In genomic region chr1:169130683-169131082, GRCh38 we compare ENCODE assay signal across 19 cellular contexts.
"Had no signal": no experiment of that assay in that cellular context is flagged by ENCODE, and none has a peak within 500 bp of the region (broad histone marks: within the 10 kb centered on the region; RNA-seq: fewer than 3 reads in every experiment).

No MANE protein-coding gene starts in this region.

- H3K9me3 ChIP-seq: heart right ventricle, right atrium auricular region, suprapubic skin, tibial artery, upper lobe of right lung, vagina had no signal

- H3K27me3 Mint-ChIP-seq: naive thymus-derived CD4-positive, alpha-beta T cell had no signal

- H3K4me1 ChIP-seq: suprapubic skin, upper lobe of right lung, vagina had no signal

- H3K4me3 Mint-ChIP-seq: naive thymus-derived CD4-positive, alpha-beta T cell; nephron progenitor cell; stimulated activated effector memory CD8-positive, alpha-beta T cell treated with anti-CD3 and anti-CD28 coated beads, Interleukin-12 subunit alpha, Interleukin-12 subunit beta, amount 100 ng/mL, for 72 hours had no signal

- H3K27ac Mint-ChIP-seq: stimulated activated effector memory CD8-positive, alpha-beta T cell treated with anti-CD3 and anti-CD28 coated beads, Interleukin-12 subunit alpha, Interleukin-12 subunit beta, amount 100 ng/mL, for 72 hours had no signal

- H3K27me3 ChIP-seq: dorsolateral prefrontal cortex, heart right ventricle, right atrium auricular region, suprapubic skin, tibial artery, upper lobe of right lung, vagina had no signal

- DNase-seq: cortex of kidney; dorsolateral prefrontal cortex; effector CD8-positive, alpha-beta T cell; foreskin melanocyte; heart right ventricle; hypothalamus; kidney glomerular epithelial cell; mammary epithelial cell; naive thymus-derived CD4-positive, alpha-beta T cell; nephron progenitor cell; stimulated activated CD4-positive, alpha-beta T cell treated with anti-CD3 and anti-CD28 coated beads, Interleukin-4, amount 100 ng/mL, for 1 hour; stimulated activated CD8-positive, alpha-beta memory T cell treated with anti-CD3 and anti-CD28 coated beads, Interleukin-4, amount 100 ng/mL, for 48 hours; stimulated activated naive CD8-positive, alpha-beta T cell treated with anti-CD3 and anti-CD28 coated beads, Interleukin-15, Interleukin-2, amounts not matched to agents 100 U/mL and 50 U/mL, for 24 hours; tibial artery; upper lobe of right lung had no signal

- H3K36me3 ChIP-seq: vagina had no signal

- H3K27ac ChIP-seq: right atrium auricular region, suprapubic skin, tibial artery, upper lobe of right lung, vagina had no signal

- H3K4me3 ChIP-seq: heart right ventricle, right atrium auricular region, suprapubic skin, tibial artery, upper lobe of right lung, vagina had no signal

- H3K9me3 Mint-ChIP-seq: naive thymus-derived CD4-positive, alpha-beta T cell; nephron progenitor cell; stimulated activated effector memory CD8-positive, alpha-beta T cell treated with anti-CD3 and anti-CD28 coated beads, Interleukin-12 subunit alpha, Interleukin-12 subunit beta, amount 100 ng/mL, for 72 hours had no signal
